13 cellular contexts compared by ENCODE assay signal in genomic region chr2:223697316-223697875, GRCh38.
"Had no signal": no experiment of that assay in that cellular context is flagged by ENCODE, and none has a peak within 500 bp of the region (broad histone marks: within the 10 kb centered on the region; RNA-seq: fewer than 3 reads in every experiment).

No MANE protein-coding gene starts in this region.

- H3K9me3 ChIP-seq: mucosa of descending colon, neutrophil, right atrium auricular region, upper lobe of left lung had no signal

- H3K36me3 ChIP-seq: neutrophil, right atrium auricular region, upper lobe of left lung had no signal

- H3K27ac ChIP-seq: neutrophil, right atrium auricular region, upper lobe of left lung had no signal

- H3K4me1 ChIP-seq: right atrium auricular region, upper lobe of left lung had no signal

- DNase-seq: activated CD4-positive, alpha-beta T cell treated with anti-CD3 and anti-CD28 coated beads, Interleukin-2, amount 50 U/mL, for 4 hours; activated effector memory CD4-positive, alpha-beta T cell treated with anti-CD3 and anti-CD28 coated beads, Interleukin-2, amount 50 U/mL, for 16 hours; activated T-cell treated with anti-CD3 and anti-CD28 coated beads, Interleukin-2, amount 50 U/mL, for 4 hours; anterior cingulate cortex; hippocampal formation; naive thymus-derived CD8-positive, alpha-beta T cell; posterior cingulate gyrus; upper lobe of left lung had no signal

- H3K27me3 ChIP-seq: right atrium auricular region, upper lobe of left lung had no signal

- H3K4me3 ChIP-seq: lung, mucosa of descending colon, right atrium auricular region, upper lobe of left lung had no signal

- ATAC-seq: activated CD4-positive, CD25-positive, alpha-beta regulatory T cell treated with anti-CD3 and anti-CD28 coated beads, Interleukin-2, amount 50 U/mL, for 24 hours; activated T-cell treated with anti-CD3 and anti-CD28 coated beads, Interleukin-2, amount 50 U/mL, for 4 hours; naive thymus-derived CD8-positive, alpha-beta T cell had no signal
